ENCODE assay signal across 1 cellular context in genomic region chr5:103031607-103032006, GRCh38.
TF ChIP-seq lines count a peak whose summit lies in the region.

No MANE protein-coding gene starts in this region.

TF ChIP-seq in GM12878, 131 proteins besides CTCF, POLR2A, EP300 and RAD21 (continued from another document):
- TF ChIP-seq ATF3 (IDR thresholded peaks at IDR 0.05; ENCODE audit: borderline replicate concordance, extremely low read depth, low read depth, low read length) (no peak), PAX8 (IDR thresholded peaks at IDR 0.05) (no peak), POLR2AphosphoS5 (IDR thresholded peaks at IDR 0.05; ENCODE audit: low read length) (no peak)
